ENCODE assay signal across 22 cellular contexts in genomic region chr14:24157331-24157730, GRCh38. TPM values are rescaled to one million over a fixed set of nuclear protein-coding genes. Genes with fewer than 3 reads are reported as not detected.
DNase-seq lines count a peak whose midpoint lies in the region; ATAC-seq and TF ChIP-seq lines count a peak whose summit lies in the region.
"Had no signal": no experiment of that assay in that cellular context is flagged by ENCODE, and none has a peak within 500 bp of the region (broad histone marks: within the 10 kb centered on the region; RNA-seq: fewer than 3 reads in every experiment).

No MANE protein-coding gene starts in this region.

- peaks cover 6% of the 10 kb centered on the region for H3K27me3 Mint-ChIP-seq in activated naive CD8-positive, alpha-beta T cell treated with anti-CD3 and anti-CD28 coated beads for 36 hours
- H3K27me3 Mint-ChIP-seq in activated naive CD8-positive, alpha-beta T cell treated with anti-CD3 and anti-CD28 coated beads, Interleukin-2, amount 50 U/mL, for 24 hours, result peaks cover 2% of the 10 kb centered on the region
- no peaks in the 10 kb centered on the region for H3K27me3 Mint-ChIP-seq in stimulated activated naive B cell treated with anti-CD40 and anti-IgM and Interleukin-4, amounts not matched to agents 10 μg/mL and 1 μg/mL and 100 μg/mL, for 72 hours
- H3K27me3 Mint-ChIP-seq: activated naive CD8-positive, alpha-beta T cell had no signal

- ATAC-seq in activated naive CD8-positive, alpha-beta T cell treated with anti-CD3 and anti-CD28 coated beads, Interleukin-2, amount 50 U/mL, for 24 hours, result no peak
- no peak for ATAC-seq in stimulated activated naive B cell treated with anti-CD40 and anti-IgM and Interleukin-4, amounts not matched to agents 10 μg/mL and 1 μg/mL and 100 μg/mL, for 72 hours (replicated peaks)
- ATAC-seq: activated CD4-positive, CD25-positive, alpha-beta regulatory T cell treated with anti-CD3 and anti-CD28 coated beads, Interleukin-2, amount 50 U/mL, for 24 hours had no signal

- H3K27ac Mint-ChIP-seq in activated naive CD8-positive, alpha-beta T cell treated with anti-CD3 and anti-CD28 coated beads for 36 hours, result peak overlapping the region; percentile 65
- no peak overlapping the region for H3K27ac Mint-ChIP-seq in activated naive CD8-positive, alpha-beta T cell treated with anti-CD3 and anti-CD28 coated beads, Interleukin-2, amount 50 U/mL, for 24 hours
- peak overlapping the region; percentile 7 for H3K27ac Mint-ChIP-seq in stimulated activated naive B cell treated with anti-CD40 and anti-IgM and Interleukin-4, amounts not matched to agents 10 μg/mL and 1 μg/mL and 100 μg/mL, for 72 hours
- H3K27ac Mint-ChIP-seq: neural progenitor cell had no signal

- H3K4me1 Mint-ChIP-seq in activated naive CD8-positive, alpha-beta T cell treated with anti-CD3 and anti-CD28 coated beads for 36 hours, result peaks cover 21% of the 10 kb centered on the region
- H3K4me1 Mint-ChIP-seq in activated naive CD8-positive, alpha-beta T cell treated with anti-CD3 and anti-CD28 coated beads, Interleukin-2, amount 50 U/mL, for 24 hours, result peaks cover 20% of the 10 kb centered on the region
- peaks cover 19 to 25% of the 10 kb centered on the region in 2 donors for H3K4me1 Mint-ChIP-seq in stimulated activated naive B cell treated with anti-CD40 and anti-IgM and Interleukin-4, amounts not matched to agents 10 μg/mL and 1 μg/mL and 100 μg/mL, for 72 hours

- WGBS in adrenal gland, 4 donors, result 50 to 71% (median 58%) methylated on average over 9 to 12 of the region's 12 CpGs

- H3K27me3 ChIP-seq in adrenal gland, result no peaks in the 10 kb centered on the region
- H3K27me3 ChIP-seq: BE2C, esophagus squamous epithelium, neural progenitor cell, SJSA1, upper lobe of left lung had no signal

- H3K9me3 ChIP-seq in adrenal gland (replicated peaks in 1 of 3), result no peaks in the 10 kb centered on the region
- H3K9me3 ChIP-seq: BE2C, esophagus squamous epithelium, SJSA1, upper lobe of left lung had no signal

- peaks cover 7 to 22% of the 10 kb centered on the region in 2 donors for H3K4me1 ChIP-seq in adrenal gland (replicated peaks in 1 of 2)
- H3K4me1 ChIP-seq: neural progenitor cell had no signal

- peaks cover 18% of the 10 kb centered on the region for H3K36me3 Mint-ChIP-seq in activated naive CD8-positive, alpha-beta T cell treated with anti-CD3 and anti-CD28 coated beads for 36 hours
- peaks cover 48% of the 10 kb centered on the region for H3K36me3 Mint-ChIP-seq in activated naive CD8-positive, alpha-beta T cell treated with anti-CD3 and anti-CD28 coated beads, Interleukin-2, amount 50 U/mL, for 24 hours (ENCODE audit: low read depth)
- H3K36me3 Mint-ChIP-seq in stimulated activated naive B cell treated with anti-CD40 and anti-IgM and Interleukin-4, amounts not matched to agents 10 μg/mL and 1 μg/mL and 100 μg/mL, for 72 hours, result peaks cover 47 to 52% of the 10 kb centered on the region in 2 donors

- no peak overlapping the region for H3K4me3 Mint-ChIP-seq in activated naive CD8-positive, alpha-beta T cell treated with anti-CD3 and anti-CD28 coated beads for 36 hours
- H3K4me3 Mint-ChIP-seq in activated naive CD8-positive, alpha-beta T cell treated with anti-CD3 and anti-CD28 coated beads, Interleukin-2, amount 50 U/mL, for 24 hours, result no peak overlapping the region
- no peak overlapping the region for H3K4me3 Mint-ChIP-seq in stimulated activated naive B cell treated with anti-CD40 and anti-IgM and Interleukin-4, amounts not matched to agents 10 μg/mL and 1 μg/mL and 100 μg/mL, for 72 hours
- H3K4me3 Mint-ChIP-seq: activated naive CD8-positive, alpha-beta T cell; neural progenitor cell had no signal

- TF ChIP-seq CTCF in adrenal gland (IDR thresholded peaks at IDR 0.05), result no peak

- peaks cover 0 to 64% of the 10 kb centered on the region in 2 donors for H3K36me3 ChIP-seq in adrenal gland (replicated peaks in 1 of 2)

- no peak for DNase-seq in activated naive CD8-positive, alpha-beta T cell treated with anti-CD3 and anti-CD28 coated beads for 36 hours
- no peak for DNase-seq in activated naive CD8-positive, alpha-beta T cell treated with anti-CD3 and anti-CD28 coated beads, Interleukin-2, amount 50 U/mL, for 24 hours
- DNase-seq in adrenal gland (peak in 3 of 7 donors; percentile 67 to 72 (median 71)), anterior cingulate cortex (lab: John Stamatoyannopoulos, UW) (no peak), EL (no peak)
- no peak for DNase-seq in stimulated activated naive B cell treated with anti-CD40 and anti-IgM and Interleukin-4, amounts not matched to agents 10 μg/mL and 1 μg/mL and 100 μg/mL, for 72 hours
- DNase-seq: activated CD8-positive, alpha-beta memory T cell treated with anti-CD3 and anti-CD28 coated beads for 24 hours; BE2C; central memory CD4-positive, alpha-beta T cell; dermis blood vessel endothelial cell; esophagus squamous epithelium; foreskin melanocyte; GDM1; NCI-H1694; small intestine; substantia nigra; upper lobe of left lung had no signal

- intact Hi-C loops in adrenal gland (cut with DNase I), result loop anchor here in 1 of 2 donors (10.0 kb wide), 1 partner anchor 93 kb away; no protein-coding TSS in a partner anchor

- no peak overlapping the region for H3K4me3 ChIP-seq in adrenal gland
- H3K4me3 ChIP-seq: esophagus squamous epithelium, neural progenitor cell, SJSA1, upper lobe of left lung had no signal

- no peaks in the 10 kb centered on the region for H3K9me3 Mint-ChIP-seq in activated naive CD8-positive, alpha-beta T cell treated with anti-CD3 and anti-CD28 coated beads for 36 hours
- H3K9me3 Mint-ChIP-seq in activated naive CD8-positive, alpha-beta T cell treated with anti-CD3 and anti-CD28 coated beads, Interleukin-2, amount 50 U/mL, for 24 hours, result no peaks in the 10 kb centered on the region
- H3K9me3 Mint-ChIP-seq in stimulated activated naive B cell treated with anti-CD40 and anti-IgM and Interleukin-4, amounts not matched to agents 10 μg/mL and 1 μg/mL and 100 μg/mL, for 72 hours, result no peaks in the 10 kb centered on the region
- H3K9me3 Mint-ChIP-seq: neural progenitor cell had no signal

- H3K27ac ChIP-seq in adrenal gland, result peak overlapping the region in 3 of 5 donors; percentile 26 to 70 (median 64)
- H3K27ac ChIP-seq: neural progenitor cell, parathyroid adenoma, SJSA1 had no signal

- no peak for TF ChIP-seq POLR2A in adrenal gland (IDR thresholded peaks at IDR 0.05)

RNA-seq across cellular contexts. Expression of gene IRF9, which starts 3.7 kb away (rescaled TPM):
- 100 to 1,000 TPM; 133 to 136 TPM for total RNA-seq in activated naive CD8-positive, alpha-beta T cell treated with anti-CD3 and anti-CD28 coated beads for 36 hours
- total RNA-seq in adrenal gland, result 100 to 1,000 TPM in 4 of 8 donors, 10 to 100 TPM in 4; 40.1 to 119 (median 99.2) TPM
- 100 to 1,000 TPM; 118 to 151 (median 129) TPM for polyA plus RNA-seq in adrenal gland

RNA-seq across cellular contexts. Expression of gene RNF31, which starts 10.0 kb away (rescaled TPM):
- total RNA-seq in activated naive CD8-positive, alpha-beta T cell treated with anti-CD3 and anti-CD28 coated beads for 36 hours, result 10 to 100 TPM; 82.2 to 86.5 TPM
- 100 to 1,000 TPM in 1 of 8 donors, 10 to 100 TPM in 7; 41.3 to 165 (median 65.7) TPM for total RNA-seq in adrenal gland
- polyA plus RNA-seq in adrenal gland, result 100 to 1,000 TPM in 2 of 3 donors, 10 to 100 TPM in 1; 59.3 to 351 (median 198) TPM

RNA-seq across cellular contexts. Expression of gene PSME2, which starts 10.9 kb away (rescaled TPM):
- total RNA-seq in activated naive CD8-positive, alpha-beta T cell treated with anti-CD3 and anti-CD28 coated beads for 36 hours, result 100 to 1,000 TPM; 541 to 558 TPM
- total RNA-seq in adrenal gland, result 100 to 1,000 TPM; 107 to 362 (median 187) TPM
- 100 to 1,000 TPM; 388 to 752 (median 687) TPM for polyA plus RNA-seq in adrenal gland

RNA-seq across cellular contexts. Expression of gene REC8, which starts 14.5 kb away (rescaled TPM):
- 10 to 100 TPM; 28.9 to 29.2 TPM for total RNA-seq in activated naive CD8-positive, alpha-beta T cell treated with anti-CD3 and anti-CD28 coated beads for 36 hours
- total RNA-seq in adrenal gland, result 10 to 100 TPM in 4 of 8 donors, 1 to 10 TPM in 4; 1.3 to 18.5 (median 11.4) TPM
- polyA plus RNA-seq in adrenal gland, result 100 to 1,000 TPM in 1 of 3 donors, 10 to 100 TPM in 1, 1 to 10 TPM in 1; 3.6 to 111 (median 38.9) TPM

RNA-seq across cellular contexts. Expression of gene EMC9, which starts 15.9 kb away (rescaled TPM):
- 10 to 100 TPM; 39.1 to 40.1 TPM for total RNA-seq in activated naive CD8-positive, alpha-beta T cell treated with anti-CD3 and anti-CD28 coated beads for 36 hours
- total RNA-seq in adrenal gland, result 10 to 100 TPM; 22.5 to 65.7 (median 43.9) TPM
- 100 to 1,000 TPM in 2 of 3 donors, 10 to 100 TPM in 1; 21.6 to 149 (median 127) TPM for polyA plus RNA-seq in adrenal gland
